Comparison of ENCODE assay signal across 16 cellular contexts in genomic region chr1:69511426-69512192, GRCh38.
A peak's percentile ranks its signal among the peaks of the same experiment; 100 is the strongest.
DNase-seq lines count a peak whose midpoint lies in the region; TF ChIP-seq lines count a peak whose summit lies in the region.
"Had no signal": no experiment of that assay in that cellular context is flagged by ENCODE, and none has a peak within 500 bp of the region (broad histone marks: within the 10 kb centered on the region; RNA-seq: fewer than 3 reads in every experiment).

No MANE protein-coding gene starts in this region.

- DNase-seq in AG10803 (ENCODE audit: low read depth) (peak; percentile 70), HFF-Myc (ENCODE audit: extremely low read depth, low read depth) (peak; percentile 48), astrocyte of the spinal cord (ENCODE audit: low read depth, low spot score) (peak; percentile 26), fibroblast of peridontal ligament (ENCODE audit: extremely low read depth) (peak; percentile 78), cortex of kidney (lab: John Stamatoyannopoulos, UW) (no peak), kidney tubule cell (ENCODE audit: low spot score) (no peak), middle frontal gyrus (ENCODE audit: extremely low spot score, low spot score) (no peak), GM20000 (ENCODE audit: low spot score) (no peak)
- DNase-seq: DND-41, NCI-H1105 treated with DMSO at 0.1 percent for 48 hours, NCI-H1694 treated with DMSO at 0.1 percent for 48 hours, NCI-H2227 treated with DMSO at 0.1 percent for 48 hours, NCI-H524, PC-9 had no signal

- TF ChIP-seq CTCF in AG10803 (conservative IDR thresholded peaks at IDR 0.05; ENCODE audit: low read length): no peak
- no peak for TF ChIP-seq CTCF in HFF-Myc (IDR thresholded peaks at IDR 0.05; ENCODE audit: low read depth, low read length, missing control alignments)
- TF ChIP-seq CTCF in astrocyte of the spinal cord (IDR thresholded peaks at IDR 0.05; ENCODE audit: low read depth, low read length): no peak
- TF ChIP-seq CTCF in GM20000 (IDR thresholded peaks at IDR 0.05; ENCODE audit: extremely low read depth, missing control alignments): no peak

- H3K4me3 ChIP-seq in AG10803 (ENCODE audit: low read length) (no peak overlapping the region), HFF-Myc (replicated peaks; ENCODE audit: low read depth, low read length) (no peak overlapping the region), astrocyte of the spinal cord (ENCODE audit: low read depth, low read length) (no peak overlapping the region)
- H3K4me3 ChIP-seq: A549, GM12878, PC-9 had no signal

- in situ Hi-C loops in astrocyte of the spinal cord (cut with HindIII; ENCODE audit: low sequenced_read_pairs): no loop called here

Comparison
In these comparisons a context has a peak if more than half of its experiments do, and no peak if none do; other contexts are left out.
1. DNase-seq: peak in AG10803 (single experiment), HFF-Myc (single experiment), astrocyte of the spinal cord (single experiment) and fibroblast of peridontal ligament (single experiment); none in cortex of kidney (single experiment), kidney tubule cell (single experiment), middle frontal gyrus (single experiment) and GM20000 (single experiment).